32 cellular contexts compared by ENCODE assay signal in genomic region chr15:99226802-99227201, GRCh38.
"Had no signal": no experiment of that assay in that cellular context is flagged by ENCODE, and none has a peak within 500 bp of the region (broad histone marks: within the 10 kb centered on the region; RNA-seq: fewer than 3 reads in every experiment).

No MANE protein-coding gene starts in this region.

- H3K27me3 Mint-ChIP-seq: activated CD4-positive, alpha-beta memory T cell treated with anti-CD3 and anti-CD28 coated beads, Interleukin-2, amount 10 ng/mL, durations not matched to agents 7 days and 5 days; activated CD4-positive, alpha-beta T cell treated with anti-CD3 and anti-CD28 coated beads, Interleukin-2, amount 10 ng/mL, durations not matched to agents 7 days and 5 days; activated naive CD4-positive, alpha-beta T cell treated with anti-CD3 and anti-CD28 coated beads, Interleukin-2, amount 10 ng/mL, durations not matched to agents 7 days and 5 days; activated T-cell treated with anti-CD3 and anti-CD28 coated beads, Interleukin-2, amount 50 U/mL, for 24 hours had no signal

- H3K4me1 ChIP-seq: esophagus muscularis mucosa, foreskin keratinocyte, gastroesophageal sphincter had no signal

- FAIRE-seq: colon had no signal

- H3K9me3 Mint-ChIP-seq: activated CD4-positive, alpha-beta memory T cell treated with anti-CD3 and anti-CD28 coated beads, Interleukin-2, amount 10 ng/mL, durations not matched to agents 7 days and 5 days; activated CD4-positive, alpha-beta T cell treated with anti-CD3 and anti-CD28 coated beads, Interleukin-2, amount 10 ng/mL, durations not matched to agents 7 days and 5 days; activated naive CD4-positive, alpha-beta T cell treated with anti-CD3 and anti-CD28 coated beads, Interleukin-2, amount 10 ng/mL, durations not matched to agents 7 days and 5 days; activated naive CD4-positive, alpha-beta T cell treated with anti-CD3 and anti-CD28 coated beads, Interleukin-2, amount 50 U/mL, for 72 hours; activated naive CD8-positive, alpha-beta T cell treated with anti-CD3 and anti-CD28 coated beads, Interleukin-2, amount 10 ng/mL, durations not matched to agents 7 days and 5 days; activated T-cell treated with anti-CD3 and anti-CD28 coated beads, Interleukin-2, amount 50 U/mL, for 24 hours; activated T-cell treated with anti-CD3 and anti-CD28 coated beads, Interleukin-2, amount 50 U/mL, for 72 hours; effector memory CD8-positive, alpha-beta T cell; T-helper 2 cell treated with Interferon-gamma antibody and Interleukin-4, amounts not matched to agents 5 μg/mL and 100 μg/mL, for 36 hours; WTC11 had no signal

- H3K27ac ChIP-seq: body of pancreas, esophagus muscularis mucosa, foreskin keratinocyte had no signal

- DNase-seq: activated CD4-positive, alpha-beta memory T cell treated with anti-CD3 and anti-CD28 coated beads, Interleukin-2, amount 10 ng/mL, durations not matched to agents 7 days and 5 days; activated CD4-positive, alpha-beta T cell treated with anti-CD3 and anti-CD28 coated beads for 1 hour; activated CD4-positive, alpha-beta T cell treated with anti-CD3 and anti-CD28 coated beads for 4 hours; activated CD4-positive, alpha-beta T cell treated with anti-CD3 and anti-CD28 coated beads, Interleukin-2, amount 10 ng/mL, durations not matched to agents 7 days and 5 days; activated CD4-positive, alpha-beta T cell treated with anti-CD3 and anti-CD28 coated beads, Interleukin-2, amount 50 U/mL, for 4 hours; activated CD8-positive, alpha-beta memory T cell treated with anti-CD3 and anti-CD28 coated beads, Interleukin-2, amount 50 U/mL, for 48 hours; activated gamma-delta T cell; activated naive CD4-positive, alpha-beta T cell; activated naive CD4-positive, alpha-beta T cell treated with anti-CD3 and anti-CD28 coated beads, Interleukin-2, amount 10 ng/mL, durations not matched to agents 7 days and 5 days; activated naive CD8-positive, alpha-beta T cell treated with anti-CD3 and anti-CD28 coated beads, Interleukin-2, amount 10 ng/mL, durations not matched to agents 7 days and 5 days; activated T-cell treated with anti-CD3 and anti-CD28 coated beads for 4 hours; activated T-cell treated with anti-CD3 and anti-CD28 coated beads, Interleukin-2, amount 50 U/mL, for 24 hours; activated T-cell treated with anti-CD3 and anti-CD28 coated beads, Interleukin-2, amount 50 U/mL, for 72 hours; amygdala; aorta; body of pancreas; caudate nucleus; cortex of kidney; dermis blood vessel endothelial cell; effector CD4-positive, alpha-beta T cell; effector memory CD8-positive, alpha-beta T cell; erythroblast; foreskin keratinocyte; hippocampal formation; T-helper 17 cell; T1000 had no signal

- H3K27me3 ChIP-seq: body of pancreas, esophagus muscularis mucosa, foreskin keratinocyte, gastroesophageal sphincter had no signal

- H3K27ac Mint-ChIP-seq: activated CD4-positive, alpha-beta memory T cell treated with anti-CD3 and anti-CD28 coated beads, Interleukin-2, amount 10 ng/mL, durations not matched to agents 7 days and 5 days; activated CD4-positive, alpha-beta T cell treated with anti-CD3 and anti-CD28 coated beads, Interleukin-2, amount 10 ng/mL, durations not matched to agents 7 days and 5 days; activated naive CD4-positive, alpha-beta T cell treated with anti-CD3 and anti-CD28 coated beads, Interleukin-2, amount 10 ng/mL, durations not matched to agents 7 days and 5 days; activated naive CD4-positive, alpha-beta T cell treated with anti-CD3 and anti-CD28 coated beads, Interleukin-2, amount 50 U/mL, for 72 hours; activated naive CD8-positive, alpha-beta T cell treated with anti-CD3 and anti-CD28 coated beads, Interleukin-2, amount 10 ng/mL, durations not matched to agents 7 days and 5 days; activated T-cell treated with anti-CD3 and anti-CD28 coated beads, Interleukin-2, amount 50 U/mL, for 24 hours; activated T-cell treated with anti-CD3 and anti-CD28 coated beads, Interleukin-2, amount 50 U/mL, for 72 hours; effector memory CD8-positive, alpha-beta T cell; T-helper 17 cell; T-helper 2 cell treated with Interferon-gamma antibody and Interleukin-4, amounts not matched to agents 5 μg/mL and 100 μg/mL, for 36 hours; WTC11 had no signal

- ATAC-seq: activated naive CD4-positive, alpha-beta T cell treated with anti-CD3 and anti-CD28 coated beads, Interleukin-2, amount 50 U/mL, for 72 hours; activated T-cell treated with anti-CD3 and anti-CD28 coated beads, Interleukin-2, amount 50 U/mL, for 72 hours; body of pancreas; effector memory CD8-positive, alpha-beta T cell; foreskin keratinocyte; gastroesophageal sphincter; T-helper 17 cell; WTC11 had no signal

- H3K9me3 ChIP-seq: body of pancreas, esophagus muscularis mucosa, gastroesophageal sphincter had no signal

- H3K4me3 Mint-ChIP-seq: activated CD4-positive, alpha-beta memory T cell treated with anti-CD3 and anti-CD28 coated beads, Interleukin-2, amount 10 ng/mL, durations not matched to agents 7 days and 5 days; activated CD4-positive, alpha-beta T cell treated with anti-CD3 and anti-CD28 coated beads, Interleukin-2, amount 10 ng/mL, durations not matched to agents 7 days and 5 days; activated naive CD4-positive, alpha-beta T cell treated with anti-CD3 and anti-CD28 coated beads, Interleukin-2, amount 10 ng/mL, durations not matched to agents 7 days and 5 days; activated naive CD8-positive, alpha-beta T cell treated with anti-CD3 and anti-CD28 coated beads, Interleukin-2, amount 10 ng/mL, durations not matched to agents 7 days and 5 days; activated T-cell treated with anti-CD3 and anti-CD28 coated beads, Interleukin-2, amount 50 U/mL, for 24 hours; activated T-cell treated with anti-CD3 and anti-CD28 coated beads, Interleukin-2, amount 50 U/mL, for 72 hours; effector memory CD8-positive, alpha-beta T cell; T-helper 17 cell; T-helper 2 cell treated with Interferon-gamma antibody and Interleukin-4, amounts not matched to agents 5 μg/mL and 100 μg/mL, for 36 hours; WTC11 had no signal

- H3K4me3 ChIP-seq: body of pancreas, esophagus muscularis mucosa, gastroesophageal sphincter had no signal

- H3K4me1 Mint-ChIP-seq: activated CD4-positive, alpha-beta memory T cell treated with anti-CD3 and anti-CD28 coated beads, Interleukin-2, amount 10 ng/mL, durations not matched to agents 7 days and 5 days; activated CD4-positive, alpha-beta T cell treated with anti-CD3 and anti-CD28 coated beads, Interleukin-2, amount 10 ng/mL, durations not matched to agents 7 days and 5 days; activated naive CD4-positive, alpha-beta T cell treated with anti-CD3 and anti-CD28 coated beads, Interleukin-2, amount 10 ng/mL, durations not matched to agents 7 days and 5 days; activated naive CD8-positive, alpha-beta T cell treated with anti-CD3 and anti-CD28 coated beads, Interleukin-2, amount 10 ng/mL, durations not matched to agents 7 days and 5 days had no signal

- H3K36me3 Mint-ChIP-seq: activated naive CD4-positive, alpha-beta T cell treated with anti-CD3 and anti-CD28 coated beads, Interleukin-2, amount 10 ng/mL, durations not matched to agents 7 days and 5 days; activated naive CD4-positive, alpha-beta T cell treated with anti-CD3 and anti-CD28 coated beads, Interleukin-2, amount 50 U/mL, for 72 hours; activated naive CD8-positive, alpha-beta T cell treated with anti-CD3 and anti-CD28 coated beads, Interleukin-2, amount 10 ng/mL, durations not matched to agents 7 days and 5 days had no signal
